Comparison of ENCODE assay signal across 8 cellular contexts in genomic region chr2:87521489-87521888, GRCh38.
DNase-seq lines count a peak whose midpoint lies in the region; ATAC-seq and TF ChIP-seq lines count a peak whose summit lies in the region.
"Not testable (repeated sequence)": the region's sequence is repeated elsewhere in the genome, so short reads cannot be mapped to it uniquely, and the experiment has no call there.

No MANE protein-coding gene starts in this region.

- H3K27me3 ChIP-seq in BLaER1, Peyer's patch: not testable (repeated sequence)

- peak; percentile 11 for ATAC-seq in GM18867 (IDR thresholded peaks at IDR 0.05; ENCODE audit: unreplicated experiment)
- not testable (repeated sequence) for ATAC-seq in stimulated activated naive CD8-positive, alpha-beta T cell treated with anti-CD3 and anti-CD28 coated beads, Interleukin-15, amount 100 ng/mL, for 72 hours

- not testable (repeated sequence) for H3K36me3 ChIP-seq in BLaER1, Peyer's patch

- CTCF ChIA-PET in activated CD4-positive, alpha-beta memory T cell treated with anti-CD3 and anti-CD28 coated beads for 36 hours (lab: Charles Lee); activated naive CD4-positive, alpha-beta T cell treated with anti-CD3 and anti-CD28 coated beads, Interleukin-2, amount 10 ng/mL, durations not matched to agents 7 days and 5 days (lab: Charles Lee): not testable (repeated sequence)

- H3K4me3 ChIP-seq in BLaER1, Peyer's patch: not testable (repeated sequence)

- intact Hi-C loops in activated CD4-positive, alpha-beta memory T cell treated with anti-CD3 and anti-CD28 coated beads for 36 hours (cut with micrococcal nuclease); dendritic cell treated with granulocyte-macrophage colony-stimulating factor and Interleukin-4, amounts not matched to agents 40 ng/mL and 50 ng/mL, for 4 days (cut with micrococcal nuclease): not testable (repeated sequence)

- TF ChIP-seq POLR2A in Peyer's patch (IDR thresholded peaks at IDR 0.05), result not testable (repeated sequence)

- not testable (repeated sequence) for H3K4me3 Mint-ChIP-seq in activated CD4-positive, alpha-beta memory T cell treated with anti-CD3 and anti-CD28 coated beads for 36 hours; activated naive CD4-positive, alpha-beta T cell treated with anti-CD3 and anti-CD28 coated beads, Interleukin-2, amount 10 ng/mL, durations not matched to agents 7 days and 5 days; dendritic cell treated with granulocyte-macrophage colony-stimulating factor and Interleukin-4, amounts not matched to agents 40 ng/mL and 50 ng/mL, for 4 days; osteocyte (ENCODE audit: unreplicated experiment)
- H3K4me3 Mint-ChIP-seq in stimulated activated naive CD8-positive, alpha-beta T cell treated with anti-CD3 and anti-CD28 coated beads, Interleukin-15, amount 100 ng/mL, for 72 hours, result peak overlapping the region; percentile 42 to 69

- TF ChIP-seq CTCF in Peyer's patch (IDR thresholded peaks at IDR 0.05); osteocyte (IDR thresholded peaks at IDR 0.05): not testable (repeated sequence)

- peaks cover 20% of the 10 kb centered on the region; the same call in 1 of the 2 replicates for H3K4me1 ChIP-seq in BLaER1
- not testable (repeated sequence) for H3K4me1 ChIP-seq in Peyer's patch

- H3K36me3 Mint-ChIP-seq in activated CD4-positive, alpha-beta memory T cell treated with anti-CD3 and anti-CD28 coated beads for 36 hours, result peaks cover 10% of the 10 kb centered on the region
- peaks cover 17% of the 10 kb centered on the region for H3K36me3 Mint-ChIP-seq in activated naive CD4-positive, alpha-beta T cell treated with anti-CD3 and anti-CD28 coated beads, Interleukin-2, amount 10 ng/mL, durations not matched to agents 7 days and 5 days
- not testable (repeated sequence) for H3K36me3 Mint-ChIP-seq in dendritic cell treated with granulocyte-macrophage colony-stimulating factor and Interleukin-4, amounts not matched to agents 40 ng/mL and 50 ng/mL, for 4 days (ENCODE audit: low read depth); osteocyte (ENCODE audit: unreplicated experiment)

- H3K27me3 Mint-ChIP-seq in activated CD4-positive, alpha-beta memory T cell treated with anti-CD3 and anti-CD28 coated beads for 36 hours; activated naive CD4-positive, alpha-beta T cell treated with anti-CD3 and anti-CD28 coated beads, Interleukin-2, amount 10 ng/mL, durations not matched to agents 7 days and 5 days; dendritic cell treated with granulocyte-macrophage colony-stimulating factor and Interleukin-4, amounts not matched to agents 40 ng/mL and 50 ng/mL, for 4 days; osteocyte (ENCODE audit: unreplicated experiment); stimulated activated naive CD8-positive, alpha-beta T cell treated with anti-CD3 and anti-CD28 coated beads, Interleukin-15, amount 100 ng/mL, for 72 hours: not testable (repeated sequence)

- H3K27ac Mint-ChIP-seq in activated CD4-positive, alpha-beta memory T cell treated with anti-CD3 and anti-CD28 coated beads for 36 hours, result peak overlapping the region; percentile 83
- H3K27ac Mint-ChIP-seq in activated naive CD4-positive, alpha-beta T cell treated with anti-CD3 and anti-CD28 coated beads, Interleukin-2, amount 10 ng/mL, durations not matched to agents 7 days and 5 days, result peak overlapping the region; percentile 92
- peak overlapping the region; percentile 30 for H3K27ac Mint-ChIP-seq in dendritic cell treated with granulocyte-macrophage colony-stimulating factor and Interleukin-4, amounts not matched to agents 40 ng/mL and 50 ng/mL, for 4 days
- H3K27ac Mint-ChIP-seq in osteocyte (ENCODE audit: unreplicated experiment), result not testable (repeated sequence)
- peak overlapping the region in 1 of 2 donors; percentile 82 for H3K27ac Mint-ChIP-seq in stimulated activated naive CD8-positive, alpha-beta T cell treated with anti-CD3 and anti-CD28 coated beads, Interleukin-15, amount 100 ng/mL, for 72 hours

- peak overlapping the region; percentile 63 for H3K4me2 ChIP-seq in BLaER1

- H3K27ac ChIP-seq in BLaER1, result not testable (repeated sequence)
- peak overlapping the region; percentile 22 to 78 (median 56) for H3K27ac ChIP-seq in Peyer's patch

- peaks cover 43% of the 10 kb centered on the region for H3K4me1 Mint-ChIP-seq in activated CD4-positive, alpha-beta memory T cell treated with anti-CD3 and anti-CD28 coated beads for 36 hours (ENCODE audit: low read depth)
- H3K4me1 Mint-ChIP-seq in activated naive CD4-positive, alpha-beta T cell treated with anti-CD3 and anti-CD28 coated beads, Interleukin-2, amount 10 ng/mL, durations not matched to agents 7 days and 5 days, result peaks cover 45% of the 10 kb centered on the region
- H3K4me1 Mint-ChIP-seq in dendritic cell treated with granulocyte-macrophage colony-stimulating factor and Interleukin-4, amounts not matched to agents 40 ng/mL and 50 ng/mL, for 4 days (ENCODE audit: low read depth), result peaks cover 15% of the 10 kb centered on the region
- not testable (repeated sequence) for H3K4me1 Mint-ChIP-seq in osteocyte (ENCODE audit: unreplicated experiment)
- H3K4me1 Mint-ChIP-seq in stimulated activated naive CD8-positive, alpha-beta T cell treated with anti-CD3 and anti-CD28 coated beads, Interleukin-15, amount 100 ng/mL, for 72 hours, result peaks cover 47% of the 10 kb centered on the region

- not testable (repeated sequence) for DNase-seq in Peyer's patch; activated naive CD4-positive, alpha-beta T cell treated with anti-CD3 and anti-CD28 coated beads, Interleukin-2, amount 10 ng/mL, durations not matched to agents 7 days and 5 days; stimulated activated naive CD8-positive, alpha-beta T cell treated with anti-CD3 and anti-CD28 coated beads, Interleukin-15, amount 100 ng/mL, for 72 hours
- peak; percentile 35 for DNase-seq in activated CD4-positive, alpha-beta memory T cell treated with anti-CD3 and anti-CD28 coated beads for 36 hours
- DNase-seq in osteocyte (ENCODE audit: extremely low spot score, unreplicated experiment), result peak; percentile 13

- not testable (repeated sequence) for H4K20me1 ChIP-seq in BLaER1

- not testable (repeated sequence) for H3K9me3 ChIP-seq in BLaER1, Peyer's patch

- H3K9ac ChIP-seq in BLaER1, result not testable (repeated sequence)

- not testable (repeated sequence) for H3K9me3 Mint-ChIP-seq in activated CD4-positive, alpha-beta memory T cell treated with anti-CD3 and anti-CD28 coated beads for 36 hours; activated naive CD4-positive, alpha-beta T cell treated with anti-CD3 and anti-CD28 coated beads, Interleukin-2, amount 10 ng/mL, durations not matched to agents 7 days and 5 days; dendritic cell treated with granulocyte-macrophage colony-stimulating factor and Interleukin-4, amounts not matched to agents 40 ng/mL and 50 ng/mL, for 4 days; osteocyte (ENCODE audit: unreplicated experiment); stimulated activated naive CD8-positive, alpha-beta T cell treated with anti-CD3 and anti-CD28 coated beads, Interleukin-15, amount 100 ng/mL, for 72 hours

- POLR2A ChIA-PET in activated CD4-positive, alpha-beta memory T cell treated with anti-CD3 and anti-CD28 coated beads for 36 hours (lab: Charles Lee), result not testable (repeated sequence)
